10 cellular contexts compared by ENCODE assay signal in genomic region chr2:234165421-234165820, GRCh38.
A peak's percentile ranks its signal among the peaks of the same experiment; 100 is the strongest.
DNase-seq lines count a peak whose midpoint lies in the region; ATAC-seq and TF ChIP-seq lines count a peak whose summit lies in the region.
"Had no signal": no experiment of that assay in that cellular context is flagged by ENCODE, and none has a peak within 500 bp of the region (broad histone marks: within the 10 kb centered on the region; RNA-seq: fewer than 3 reads in every experiment).

No MANE protein-coding gene starts in this region.

- H3K27me3 Mint-ChIP-seq in chondrocyte (ENCODE audit: low read depth) (no peaks in the 10 kb centered on the region), mesothelial cell of epicardium (ENCODE audit: low read depth) (no peaks in the 10 kb centered on the region)

- H3K36me3 Mint-ChIP-seq in chondrocyte (ENCODE audit: low read depth) (no peaks in the 10 kb centered on the region), mesothelial cell of epicardium (no peaks in the 10 kb centered on the region)

- DNase-seq in AG10803 (ENCODE audit: low read depth) (peak; percentile 86), LHCN-M2 (ENCODE audit: low read depth) (peak; percentile 67), chondrocyte (ENCODE audit: low spot score) (no peak), mesothelial cell of epicardium (ENCODE audit: low spot score in 2 of 2, unreplicated experiment in 2 of 2) (peak in 1 of 2 experiments; percentile 48), NCI-H82 treated with DMSO at 0.1 percent for 48 hours (lab: John Stamatoyannopoulos, UW; ENCODE audit: unreplicated experiment) (no peak), NCI-H526 (lab: John Stamatoyannopoulos, UW) (no peak)
- DNase-seq: activated CD4-positive, alpha-beta T cell treated with anti-CD3 and anti-CD28 coated beads for 1 hour; tibial artery had no signal

- H3K27ac Mint-ChIP-seq in chondrocyte (ENCODE audit: unreplicated experiment): peak overlapping the region; percentile 96
- H3K27ac Mint-ChIP-seq in mesothelial cell of epicardium: peak overlapping the region; percentile 80

- H3K4me3 Mint-ChIP-seq in chondrocyte (ENCODE audit: unreplicated experiment) (peak overlapping the region; percentile 8), mesothelial cell of epicardium (no peak overlapping the region)

- H3K9me3 Mint-ChIP-seq in chondrocyte (ENCODE audit: low read depth): no peaks in the 10 kb centered on the region
- no peaks in the 10 kb centered on the region for H3K9me3 Mint-ChIP-seq in mesothelial cell of epicardium

- H3K4me1 Mint-ChIP-seq in chondrocyte (ENCODE audit: low read depth): peaks cover 69% of the 10 kb centered on the region
- peaks cover 68% of the 10 kb centered on the region for H3K4me1 Mint-ChIP-seq in mesothelial cell of epicardium

- H3K4me3 ChIP-seq in AG10803 (ENCODE audit: low read length): no peak overlapping the region
- H3K4me3 ChIP-seq: tibial artery had no signal

- ATAC-seq in GM18517 (IDR thresholded peaks at IDR 0.05; ENCODE audit: unreplicated experiment) (no peak), GM21529 (IDR thresholded peaks at IDR 0.05; ENCODE audit: unreplicated experiment) (no peak)

- TF ChIP-seq CTCF in AG10803 (conservative IDR thresholded peaks at IDR 0.05; ENCODE audit: low read length): no peak
- no peak for TF ChIP-seq CTCF in chondrocyte (IDR thresholded peaks at IDR 0.05)
- TF ChIP-seq CTCF in mesothelial cell of epicardium (IDR thresholded peaks at IDR 0.05; ENCODE audit: unreplicated experiment): no peak

Comparison
In these comparisons a context has a peak if more than half of its experiments do, and no peak if none do; other contexts are left out.
1. DNase-seq: peak in AG10803 (single experiment) and LHCN-M2 (single experiment); none in chondrocyte (single experiment), NCI-H82 treated with DMSO at 0.1 percent for 48 hours (single experiment) and NCI-H526 (0 of 2).